ENCODE assay signal across 16 cellular contexts in the genomic region with DNA sequence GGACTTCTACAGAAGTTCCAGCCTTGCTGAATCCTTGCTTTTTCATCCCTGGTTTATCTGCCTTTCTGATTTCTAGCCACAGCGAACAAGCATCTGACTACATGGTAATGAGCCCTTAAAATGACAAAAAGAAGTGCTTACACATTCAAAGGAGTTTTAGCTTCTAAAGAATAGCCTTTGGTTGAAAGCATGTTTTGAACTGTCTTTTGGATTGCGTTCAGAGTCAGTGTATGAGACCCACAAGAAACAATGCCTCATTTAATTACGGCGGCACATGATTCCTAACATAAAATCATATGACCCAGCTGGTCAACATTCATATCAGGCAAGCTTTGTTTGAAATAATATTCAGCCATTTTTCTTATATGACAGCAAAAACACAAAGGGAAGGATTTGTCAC.
DNase-seq lines count a peak whose midpoint lies in the region; ATAC-seq and TF ChIP-seq lines count a peak whose summit lies in the region.
"Had no signal": no experiment of that assay in that cellular context is flagged by ENCODE, and none has a peak within 500 bp of the region (broad histone marks: within the 10 kb centered on the region; RNA-seq: fewer than 3 reads in every experiment).

No MANE protein-coding gene starts in this region.

- peak overlapping the region; percentile 66 for H3K4me2 ChIP-seq in Karpas-422 (ENCODE audit: low read depth, low read length, poor library complexity, severe bottlenecking)

- peak overlapping the region; percentile 22; the same call in 1 of the 2 replicates for H3K9ac ChIP-seq in Karpas-422 (ENCODE audit: low read length)

- DNase-seq in Karpas-422 (no peak), dorsolateral prefrontal cortex (no peak), midbrain (lab: John Stamatoyannopoulos, UW) (peak; percentile 72), thoracic aorta (ENCODE audit: low spot score) (no peak), SIG-M5 treated with dmso at 0.1 percent for 504 hours (lab: John Stamatoyannopoulos, UW; ENCODE audit: unreplicated experiment) (no peak)
- no peak for DNase-seq in activated CD4-positive, CD25-positive, alpha-beta regulatory T cell treated with anti-CD3 and anti-CD28 coated beads, Interleukin-2, amount 50 U/mL, for 72 hours
- DNase-seq: activated CD8-positive, alpha-beta T cell treated with anti-CD3 and anti-CD28 coated beads for 36 hours; activated naive CD4-positive, alpha-beta T cell treated with anti-CD3 and anti-CD28 coated beads for 36 hours; activated T-cell treated with anti-CD3 and anti-CD28 coated beads, Interleukin-2, amount 50 U/mL, for 1 hour; CD8-positive, alpha-beta memory T cell; DMS79; NCI-H1092 treated with DMSO at 0.1 percent for 48 hours; NCI-H524; SJCRH30 had no signal

- H3K4me1 ChIP-seq in Karpas-422 (ENCODE audit: low read length): peaks cover 28% of the 10 kb centered on the region
- peaks cover 7 to 16% of the 10 kb centered on the region in 2 donors for H3K4me1 ChIP-seq in thoracic aorta (ENCODE audit: control insufficient read depth in 1 of 2, low read depth in 2 of 2)
- H3K4me1 ChIP-seq: right atrium auricular region, SJCRH30 had no signal

- H3K36me3 ChIP-seq in Karpas-422 (ENCODE audit: insufficient read depth, low read length) (no peaks in the 10 kb centered on the region), thoracic aorta (no peaks in the 10 kb centered on the region)
- H3K36me3 ChIP-seq: right atrium auricular region, SJCRH30 had no signal

- H4K20me1 ChIP-seq in Karpas-422 (ENCODE audit: insufficient read depth, low read depth, low read length): no peaks in the 10 kb centered on the region

- ATAC-seq in thoracic aorta (ENCODE audit: insufficient number of reproducible peaks, low FRiP score, low read depth) (no peak), HG02588 (IDR thresholded peaks at IDR 0.05; ENCODE audit: unreplicated experiment) (no peak)
- ATAC-seq: activated CD8-positive, alpha-beta T cell treated with anti-CD3 and anti-CD28 coated beads for 36 hours had no signal

- TF ChIP-seq CTCF in dorsolateral prefrontal cortex (IDR thresholded peaks at IDR 0.05 in 54 of 56, conservative IDR thresholded peaks at IDR 0.05 in 2 of 56; ENCODE audit: low read depth in 1 of 56, partially characterized antibody in 56 of 56) (no peak), thoracic aorta (IDR thresholded peaks at IDR 0.05) (no peak)

- H2AFZ ChIP-seq in Karpas-422 (ENCODE audit: low read length): peak overlapping the region; percentile 71

- H3K79me2 ChIP-seq in Karpas-422 (ENCODE audit: low read length): no peaks in the 10 kb centered on the region

- peak overlapping the region; percentile 9 for H3K4me3 ChIP-seq in Karpas-422 (ENCODE audit: low read length)
- peak overlapping the region in 34 of 59 donors; percentile 1 to 49 (median 20) for H3K4me3 ChIP-seq in dorsolateral prefrontal cortex
- H3K4me3 ChIP-seq in thoracic aorta: peak overlapping the region; percentile 20
- H3K4me3 ChIP-seq: right atrium auricular region, SJCRH30 had no signal

- intact Hi-C loops in dorsolateral prefrontal cortex (cut with DNase I): loop anchor here in 1 of 2 donors (10.0 kb wide), 1 partner anchor 234 kb away; no protein-coding TSS in a partner anchor

- no peaks in the 10 kb centered on the region for H3K27me3 ChIP-seq in Karpas-422 (ENCODE audit: low read length)
- no peaks in the 10 kb centered on the region for H3K27me3 ChIP-seq in dorsolateral prefrontal cortex
- no peaks in the 10 kb centered on the region for H3K27me3 ChIP-seq in thoracic aorta (replicated peaks; ENCODE audit: insufficient read depth)
- H3K27me3 ChIP-seq: right atrium auricular region, SJCRH30 had no signal

- H3K9me3 ChIP-seq in Karpas-422 (ENCODE audit: low read length): no peaks in the 10 kb centered on the region
- H3K9me3 ChIP-seq in thoracic aorta: no peaks in the 10 kb centered on the region
- H3K9me3 ChIP-seq: right atrium auricular region, SJCRH30 had no signal

- H3K27ac ChIP-seq in Karpas-422 (ENCODE audit: low read length): no peak overlapping the region
- H3K27ac ChIP-seq in dorsolateral prefrontal cortex: peak overlapping the region; percentile 28 to 94 (median 82)
- H3K27ac ChIP-seq in thoracic aorta: peak overlapping the region in 1 of 2 donors; percentile 10
- H3K27ac ChIP-seq: right atrium auricular region, SJCRH30 had no signal

- H3K9me2 ChIP-seq in Karpas-422 (replicated peaks; ENCODE audit: insufficient read depth, low read length): no peaks in the 10 kb centered on the region
